In the genomic region with DNA sequence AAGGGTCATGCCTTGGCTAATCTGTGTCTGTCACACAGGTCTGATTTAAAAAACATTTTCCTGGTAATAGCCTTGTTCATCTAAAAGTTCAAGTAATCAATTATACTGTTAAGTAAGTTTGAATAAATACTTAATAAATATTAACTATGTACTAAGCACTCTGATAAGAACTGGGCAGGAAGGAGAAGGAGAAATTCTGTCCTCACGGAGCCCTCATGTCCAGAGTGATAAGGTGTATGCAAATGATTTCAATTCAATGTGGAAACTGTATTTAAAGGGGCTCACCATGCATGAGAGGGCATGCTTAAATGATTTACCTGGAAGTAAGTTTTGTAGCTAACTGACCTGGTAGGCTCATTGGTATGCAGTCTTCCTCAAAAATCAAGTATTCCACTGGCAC, we compare ENCODE assay signal across 31 cellular contexts.
"Had no signal": no experiment of that assay in that cellular context is flagged by ENCODE, and none has a peak within 500 bp of the region (broad histone marks: within the 10 kb centered on the region; RNA-seq: fewer than 3 reads in every experiment).

No MANE protein-coding gene starts in this region.

- H3K36me3 ChIP-seq: adrenal gland, esophagus squamous epithelium, gastroesophageal sphincter had no signal

- H3K27me3 ChIP-seq: adrenal gland, body of pancreas, gastroesophageal sphincter had no signal

- H3K4me3 Mint-ChIP-seq: activated CD4-positive, alpha-beta T cell treated with anti-CD3 and anti-CD28 coated beads, Interleukin-2, amount 10 ng/mL, durations not matched to agents 7 days and 5 days; activated CD8-positive, alpha-beta memory T cell treated with anti-CD3 and anti-CD28 coated beads, Interleukin-2, amount 10 ng/mL, durations not matched to agents 7 days and 5 days; activated CD8-positive, alpha-beta T cell treated with anti-CD3 and anti-CD28 coated beads, Interleukin-2, amount 10 ng/mL, durations not matched to agents 7 days and 5 days; activated naive CD4-positive, alpha-beta T cell treated with anti-CD3 and anti-CD28 coated beads for 36 hours; activated naive CD4-positive, alpha-beta T cell treated with anti-CD3 and anti-CD28 coated beads, Interleukin-2, amount 50 U/mL, for 24 hours; activated naive CD8-positive, alpha-beta T cell treated with anti-CD3 and anti-CD28 coated beads for 36 hours; activated naive CD8-positive, alpha-beta T cell treated with anti-CD3 and anti-CD28 coated beads, Interleukin-2, amount 50 U/mL, for 24 hours; activated T-helper 1 cell treated with anti-CD3 and anti-CD28 coated beads, Interleukin-12 subunit alpha, Interleukin-12 subunit beta, Interleukin-2, Interleukin-4 antibody, amounts not matched to agents 30 ng/mL and 10 ng/mL and 1 ng/mL, durations not matched to agents 14 hours and 24 hours and 36 hours; WTC11 had no signal

- H3K4me1 ChIP-seq: adrenal gland, esophagus squamous epithelium, gastroesophageal sphincter had no signal

- H3K9me3 Mint-ChIP-seq: activated CD4-positive, alpha-beta T cell treated with anti-CD3 and anti-CD28 coated beads, Interleukin-2, amount 10 ng/mL, durations not matched to agents 7 days and 5 days; activated naive CD4-positive, alpha-beta T cell treated with anti-CD3 and anti-CD28 coated beads, Interleukin-2, amount 50 U/mL, for 24 hours; activated T-helper 1 cell treated with anti-CD3 and anti-CD28 coated beads, Interleukin-12 subunit alpha, Interleukin-12 subunit beta, Interleukin-2, Interleukin-4 antibody, amounts not matched to agents 30 ng/mL and 10 ng/mL and 1 ng/mL, durations not matched to agents 14 hours and 24 hours and 36 hours; activated T-helper 2 cell treated with anti-CD3 and anti-CD28 coated beads, Interferon-gamma antibody, Interleukin-2, Interleukin-4, amounts not matched to agents 10 μg/mL and 5 μg/mL and 100 μg/mL, durations not matched to agents 14 hours and 24 hours and 36 hours had no signal

- H3K27ac ChIP-seq: adrenal gland, body of pancreas, epithelial cell of prostate, esophagus squamous epithelium, gastroesophageal sphincter, VCaP had no signal

- H3K9me3 ChIP-seq: body of pancreas, esophagus squamous epithelium, gastroesophageal sphincter had no signal

- H3K27me3 Mint-ChIP-seq: activated CD4-positive, alpha-beta T cell treated with anti-CD3 and anti-CD28 coated beads, Interleukin-2, amount 10 ng/mL, durations not matched to agents 7 days and 5 days; activated CD8-positive, alpha-beta memory T cell treated with anti-CD3 and anti-CD28 coated beads, Interleukin-2, amount 10 ng/mL, durations not matched to agents 7 days and 5 days had no signal

- H3K36me3 Mint-ChIP-seq: activated CD8-positive, alpha-beta memory T cell treated with anti-CD3 and anti-CD28 coated beads, Interleukin-2, amount 10 ng/mL, durations not matched to agents 7 days and 5 days; activated naive CD4-positive, alpha-beta T cell treated with anti-CD3 and anti-CD28 coated beads, Interleukin-2, amount 50 U/mL, for 24 hours; activated naive CD8-positive, alpha-beta T cell treated with anti-CD3 and anti-CD28 coated beads for 36 hours; WTC11 had no signal

- H3K4me1 Mint-ChIP-seq: activated CD4-positive, alpha-beta T cell treated with anti-CD3 and anti-CD28 coated beads, Interleukin-2, amount 10 ng/mL, durations not matched to agents 7 days and 5 days; activated CD8-positive, alpha-beta memory T cell treated with anti-CD3 and anti-CD28 coated beads, Interleukin-2, amount 10 ng/mL, durations not matched to agents 7 days and 5 days; activated naive CD4-positive, alpha-beta T cell treated with anti-CD3 and anti-CD28 coated beads, Interleukin-2, amount 50 U/mL, for 24 hours; activated naive CD8-positive, alpha-beta T cell treated with anti-CD3 and anti-CD28 coated beads for 36 hours; activated naive CD8-positive, alpha-beta T cell treated with anti-CD3 and anti-CD28 coated beads, Interleukin-2, amount 50 U/mL, for 24 hours had no signal

- H3K27ac Mint-ChIP-seq: activated CD4-positive, alpha-beta T cell treated with anti-CD3 and anti-CD28 coated beads, Interleukin-2, amount 10 ng/mL, durations not matched to agents 7 days and 5 days; activated CD8-positive, alpha-beta memory T cell treated with anti-CD3 and anti-CD28 coated beads, Interleukin-2, amount 10 ng/mL, durations not matched to agents 7 days and 5 days; activated CD8-positive, alpha-beta T cell treated with anti-CD3 and anti-CD28 coated beads, Interleukin-2, amount 10 ng/mL, durations not matched to agents 7 days and 5 days; activated naive CD4-positive, alpha-beta T cell treated with anti-CD3 and anti-CD28 coated beads for 36 hours; activated naive CD4-positive, alpha-beta T cell treated with anti-CD3 and anti-CD28 coated beads, Interleukin-2, amount 50 U/mL, for 24 hours; activated naive CD8-positive, alpha-beta T cell treated with anti-CD3 and anti-CD28 coated beads for 36 hours; activated naive CD8-positive, alpha-beta T cell treated with anti-CD3 and anti-CD28 coated beads, Interleukin-2, amount 50 U/mL, for 24 hours; activated T-helper 1 cell treated with anti-CD3 and anti-CD28 coated beads, Interleukin-12 subunit alpha, Interleukin-12 subunit beta, Interleukin-2, Interleukin-4 antibody, amounts not matched to agents 30 ng/mL and 10 ng/mL and 1 ng/mL, durations not matched to agents 14 hours and 24 hours and 36 hours; activated T-helper 2 cell treated with anti-CD3 and anti-CD28 coated beads, Interferon-gamma antibody, Interleukin-2, Interleukin-4, amounts not matched to agents 10 μg/mL and 5 μg/mL and 100 μg/mL, durations not matched to agents 14 hours and 24 hours and 36 hours; WTC11 had no signal

- ATAC-seq: activated CD8-positive, alpha-beta memory T cell treated with anti-CD3 and anti-CD28 coated beads, Interleukin-2, amount 10 ng/mL, durations not matched to agents 7 days and 5 days; activated CD8-positive, alpha-beta T cell treated with anti-CD3 and anti-CD28 coated beads, Interleukin-2, amount 10 ng/mL, durations not matched to agents 7 days and 5 days; activated naive CD8-positive, alpha-beta T cell treated with anti-CD3 and anti-CD28 coated beads, Interleukin-2, amount 50 U/mL, for 24 hours; body of pancreas; gastroesophageal sphincter; WTC11 had no signal

- DNase-seq: activated CD4-positive, alpha-beta T cell treated with anti-CD3 and anti-CD28 coated beads for 1 hour; activated CD4-positive, alpha-beta T cell treated with anti-CD3 and anti-CD28 coated beads for 4 hours; activated CD4-positive, alpha-beta T cell treated with anti-CD3 and anti-CD28 coated beads, Interleukin-2, amount 10 ng/mL, durations not matched to agents 7 days and 5 days; activated CD4-positive, alpha-beta T cell treated with anti-CD3 and anti-CD28 coated beads, Interleukin-2, amount 50 U/mL, for 4 hours; activated CD8-positive, alpha-beta memory T cell treated with anti-CD3 and anti-CD28 coated beads, Interleukin-2, amount 10 ng/mL, durations not matched to agents 7 days and 5 days; activated CD8-positive, alpha-beta memory T cell treated with anti-CD3 and anti-CD28 coated beads, Interleukin-2, amount 50 U/mL, for 4 hours; activated CD8-positive, alpha-beta T cell treated with anti-CD3 and anti-CD28 coated beads, Interleukin-2, amount 10 ng/mL, durations not matched to agents 7 days and 5 days; activated effector memory CD4-positive, alpha-beta T cell treated with anti-CD3 and anti-CD28 coated beads, Interleukin-2, amount 50 U/mL, for 16 hours; activated naive CD4-positive, alpha-beta T cell treated with anti-CD3 and anti-CD28 coated beads for 36 hours; activated naive CD8-positive, alpha-beta T cell treated with anti-CD3 and anti-CD28 coated beads for 36 hours; activated naive CD8-positive, alpha-beta T cell treated with anti-CD3 and anti-CD28 coated beads, Interleukin-2, amount 50 U/mL, for 24 hours; activated T-cell treated with anti-CD3 and anti-CD28 coated beads, Interleukin-2, amount 50 U/mL, for 1 hour; activated T-cell treated with anti-CD3 and anti-CD28 coated beads, Interleukin-2, amount 50 U/mL, for 48 hours; adrenal gland; amygdala; aorta; body of pancreas; caudate nucleus; cortex of kidney; dermis blood vessel endothelial cell; effector CD8-positive, alpha-beta T cell; esophagus squamous epithelium; foreskin melanocyte; T-helper 2 cell had no signal

- H3K4me3 ChIP-seq: adrenal gland, body of pancreas, esophagus squamous epithelium, gastroesophageal sphincter had no signal
